In the genomic region with DNA sequence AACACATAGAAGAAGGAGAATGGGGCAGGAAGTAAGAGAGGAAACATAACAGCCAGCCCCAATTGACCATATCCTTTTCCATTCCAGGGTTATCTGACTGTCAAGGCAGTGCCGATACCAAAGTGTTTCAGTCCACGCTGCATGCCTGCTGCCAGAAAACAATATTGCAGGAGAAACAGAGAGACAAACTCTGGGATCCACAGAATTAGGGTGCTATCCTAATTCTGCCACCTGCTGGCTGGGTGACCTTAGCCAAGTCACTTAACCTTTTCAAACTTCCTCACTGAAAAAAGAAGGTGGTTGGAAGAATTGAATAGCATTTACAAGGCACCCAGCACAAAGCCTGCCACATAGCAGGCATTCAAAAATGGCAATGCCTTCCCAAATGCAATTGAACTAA, we compare ENCODE assay signal across 14 cellular contexts. TPM values are rescaled to one million over a fixed set of nuclear protein-coding genes. Genes with fewer than 3 reads are reported as not detected.
DNase-seq lines count a peak whose midpoint lies in the region; ATAC-seq, FAIRE-seq and TF ChIP-seq lines count a peak whose summit lies in the region.
"Had no signal": no experiment of that assay in that cellular context is flagged by ENCODE, and none has a peak within 500 bp of the region (broad histone marks: within the 10 kb centered on the region; RNA-seq: fewer than 3 reads in every experiment).

No MANE protein-coding gene starts in this region.

- 91% methylated on average over 2 of the region's 2 CpGs for WGBS in A549 (ENCODE audit: missing lambda C conversion rate)

- TF ChIP-seq POLR2A in A549 (IDR thresholded peaks at IDR 0.05; ENCODE audit: low read length) = no peak

- H3K9me3 Mint-ChIP-seq in effector memory CD8-positive, alpha-beta T cell = no peaks in the 10 kb centered on the region
- no peaks in the 10 kb centered on the region for H3K9me3 Mint-ChIP-seq in WTC11

- TF ChIP-seq RAD21 in A549 (conservative IDR thresholded peaks at IDR 0.05 in 1 of 2, IDR thresholded peaks at IDR 0.05 in 1 of 2) = peak in 1 of 2 experiments; percentile 22; a peak in 1 of 5 replicates

- no peak for TF ChIP-seq EP300 in A549 (IDR thresholded peaks at IDR 0.05)

- POLR2A ChIA-PET in A549 (lab: Yijun Ruan, JAX) (no interaction called here), WTC11 (lab: Charles Lee) (no interaction called here)

- peak overlapping the region in 1 of 2 donors; percentile 45 for H3K27ac Mint-ChIP-seq in effector memory CD8-positive, alpha-beta T cell
- no peak overlapping the region for H3K27ac Mint-ChIP-seq in WTC11

- DNase-seq in A549 (ENCODE audit: low read depth in 1 of 2, low spot score in 1 of 2) = peak in 1 of 2 experiments; percentile 10
- DNase-seq in T follicular helper cell (ENCODE audit: low read depth) = peak; percentile 38
- DNase-seq in central memory CD4-positive, alpha-beta T cell = peak; percentile 33
- DNase-seq in NCI-H1417 (lab: John Stamatoyannopoulos, UW) = no peak
- no peak for DNase-seq in effector memory CD8-positive, alpha-beta T cell
- no peak for DNase-seq in NCI-H1417 treated with DMSO at 0.1 percent for 48 hours (lab: John Stamatoyannopoulos, UW)
- no peak for DNase-seq in WTC11 (ENCODE audit: low spot score)
- DNase-seq: brain microvascular endothelial cell, HCEC 1CT, NCI-H446, trophoblast cell had no signal

- peaks cover 37 to 43% of the 10 kb centered on the region in 2 donors for H3K4me1 Mint-ChIP-seq in effector memory CD8-positive, alpha-beta T cell (ENCODE audit: low read depth in 2 of 2)
- no peaks in the 10 kb centered on the region for H3K4me1 Mint-ChIP-seq in WTC11

- ATAC-seq in A549 (no peak; a peak in 1 of 6 replicates), WTC11 (no peak)
- ATAC-seq in effector memory CD8-positive, alpha-beta T cell (replicated peaks) = no peak

- no peak for FAIRE-seq in A549 (lab: Jason Lieb, UNC)
- FAIRE-seq: endothelial cell of umbilical vein, GM19239 had no signal

- peaks cover under 1% of the 10 kb centered on the region; the same call in 1 of the 3 replicates for H3K4me1 ChIP-seq in A549

- CTCF ChIA-PET in A549 (lab: Yijun Ruan, JAX) (interaction anchor here (0.7 to 6.8 kb wide), 2 partner anchors 9 to 10 kb away, joined by 3 to 57 read pairs; no protein-coding TSS in a partner anchor), WTC11 (lab: Charles Lee) (no interaction called here)

- no peak overlapping the region for H3K27ac ChIP-seq in A549
- H3K27ac ChIP-seq: brain microvascular endothelial cell had no signal

- TF ChIP-seq CTCF in A549 (IDR thresholded peaks at IDR 0.05) = 0 out of 3 replicates have a peak, but pooled peaks have one; percentile 13
- peak; percentile 53; the same call in 2 of the 3 replicates for TF ChIP-seq CTCF in GM12872 (IDR thresholded peaks at IDR 0.05; ENCODE audit: insufficient read depth, low read depth, low read length)
- no peak for TF ChIP-seq CTCF in WTC11 (IDR thresholded peaks at IDR 0.05)

- no peak overlapping the region for H3K4me3 Mint-ChIP-seq in effector memory CD8-positive, alpha-beta T cell
- no peak overlapping the region for H3K4me3 Mint-ChIP-seq in WTC11

- H3K27me3 Mint-ChIP-seq in effector memory CD8-positive, alpha-beta T cell = no peaks in the 10 kb centered on the region
- H3K27me3 Mint-ChIP-seq in WTC11 (ENCODE audit: low read depth) = no peaks in the 10 kb centered on the region

- no peaks in the 10 kb centered on the region for H3K9me3 ChIP-seq in A549

- H3K4me2 ChIP-seq in A549 = no peak overlapping the region

- H3K36me3 Mint-ChIP-seq in effector memory CD8-positive, alpha-beta T cell (ENCODE audit: insufficient read depth) = peaks cover 33% of the 10 kb centered on the region
- peaks cover 4% of the 10 kb centered on the region for H3K36me3 Mint-ChIP-seq in WTC11

- H3K4me3 ChIP-seq in A549 = no peak overlapping the region

TF ChIP-seq in A549, 52 proteins besides CTCF, POLR2A, EP300 and RAD21:
- TF ChIP-seq HOXB5 (CRISPR knock-in tag; IDR thresholded peaks at IDR 0.05) (no peak), CBX2 (IDR thresholded peaks at IDR 0.05; ENCODE audit: borderline replicate concordance, low read depth) (no peak), BHLHE40 (IDR thresholded peaks at IDR 0.05; ENCODE audit: low read depth, low read length) (no peak), E2F6 (IDR thresholded peaks at IDR 0.05; ENCODE audit: borderline replicate concordance, low read depth) (no peak), POLR2AphosphoS2 (conservative IDR thresholded peaks at IDR 0.05; ENCODE audit: low read length) (no peak), CEBPB (IDR thresholded peaks at IDR 0.05) (no peak), ESRRA (IDR thresholded peaks at IDR 0.05; ENCODE audit: borderline replicate concordance, low read length) (no peak), HOXA7 (CRISPR knock-in tag; IDR thresholded peaks at IDR 0.05) (no peak)

TF ChIP-seq in WTC11, 78 proteins besides CTCF, POLR2A, EP300 and RAD21 (continues in another document):
- no peak for TF ChIP-seq ATF3 (CRISPR knock-in tag; conservative IDR thresholded peaks at IDR 0.05)
- no peak for TF ChIP-seq MYBL2 (CRISPR knock-in tag; IDR thresholded peaks at IDR 0.05)
- TF ChIP-seq FOXJ3 (CRISPR knock-in tag; IDR thresholded peaks at IDR 0.05; ENCODE audit: borderline replicate concordance) = no peak
- no peak for TF ChIP-seq NR1H2 (CRISPR knock-in tag; IDR thresholded peaks at IDR 0.05)
- no peak for TF ChIP-seq ZNF532 (CRISPR knock-in tag; IDR thresholded peaks at IDR 0.05; ENCODE audit: borderline replicate concordance)
- TF ChIP-seq TEAD1 (CRISPR knock-in tag; IDR thresholded peaks at IDR 0.05) = no peak
- TF ChIP-seq, protein P1, sequence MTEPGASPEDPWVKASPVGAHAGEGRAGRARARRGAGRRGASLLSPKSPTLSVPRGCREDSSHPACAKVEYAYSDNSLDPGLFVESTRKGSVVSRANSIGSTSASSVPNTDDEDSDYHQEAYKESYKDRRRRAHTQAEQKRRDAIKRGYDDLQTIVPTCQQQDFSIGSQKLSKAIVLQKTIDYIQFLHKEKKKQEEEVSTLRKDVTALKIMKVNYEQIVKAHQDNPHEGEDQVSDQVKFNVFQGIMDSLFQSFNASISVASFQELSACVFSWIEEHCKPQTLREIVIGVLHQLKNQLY (CRISPR knock-in tag; IDR thresholded peaks at IDR 0.05) = no peak
- TF ChIP-seq TCF7 (CRISPR knock-in tag; IDR thresholded peaks at IDR 0.05; ENCODE audit: low read depth) = no peak
- no peak for TF ChIP-seq MXD4 (CRISPR knock-in tag; IDR thresholded peaks at IDR 0.05; ENCODE audit: borderline replicate concordance)
- TF ChIP-seq SMAD4 (CRISPR knock-in tag; IDR thresholded peaks at IDR 0.05) = no peak
- TF ChIP-seq GRHL2 (CRISPR knock-in tag; IDR thresholded peaks at IDR 0.05; ENCODE audit: insufficient replicate concordance, severe bottlenecking) = no peak

RNA-seq across cellular contexts. Expression of gene GLB1, which starts 32.0 kb away (rescaled TPM):
- polyA plus RNA-seq in A549 (2011; rRNA removed) (90.4 and 101 TPM in 2 replicates), A549 (2017; fragmentation: RNase III; extraction: RNeasy Plus Mini Kit Qiagen cat#74134 plus additional on column Dnase treatment) (44.3 to 53.3 TPM (median 51.7 TPM) in 3 replicates)
- polyA plus RNA-seq in A549 (2012; cell fraction: cytosol; rRNA removed) = 33.7 and 43.9 TPM in 2 replicates
- polyA plus RNA-seq in A549 (2012; cell fraction: nucleus; rRNA removed) = 64.9 and 83.8 TPM in 2 replicates
- 71.1 and 74.4 TPM in 2 replicates for polyA minus RNA-seq in A549 (2011; rRNA and poly(A)+ RNA removed)
- 48.2 to 60.2 TPM (median 58.2 TPM) in 3 replicates for total RNA-seq in WTC11 (2021)

RNA-seq across cellular contexts. Expression of gene TMPPE, which starts 32.0 kb away (rescaled TPM):
- polyA plus RNA-seq in A549 (2011; rRNA removed) (2.4 and 2.5 TPM in 2 replicates), A549 (2017; fragmentation: RNase III; extraction: RNeasy Plus Mini Kit Qiagen cat#74134 plus additional on column Dnase treatment) (1.0 to 1.3 TPM (median 1.1 TPM) in 3 replicates)
- polyA plus RNA-seq in A549 (2012; cell fraction: cytosol; rRNA removed) = 1.4 and 1.6 TPM in 2 replicates
- polyA plus RNA-seq in A549 (2012; cell fraction: nucleus; rRNA removed) = 2.2 and 2.9 TPM in 2 replicates
- 9.3 and 11.3 TPM in 2 replicates for polyA minus RNA-seq in A549 (2011; rRNA and poly(A)+ RNA removed)
- total RNA-seq in WTC11 (2021) = 6.7 to 7.4 TPM (median 6.8 TPM) in 3 replicates

RNA-seq across cellular contexts. Expression of gene CRTAP, which starts 48.9 kb away (rescaled TPM):
- polyA plus RNA-seq in A549 (2011; rRNA removed) = 355 and 384 TPM in 2 replicates
- polyA plus RNA-seq in A549 (2012; cell fraction: cytosol; rRNA removed) = 141 and 207 TPM in 2 replicates
- 73.1 and 74.0 TPM in 2 replicates for polyA plus RNA-seq in A549 (2012; cell fraction: nucleus; rRNA removed)
- 173 to 185 TPM (median 181 TPM) in 3 replicates for polyA plus RNA-seq in A549 (2017; fragmentation: RNase III; extraction: RNeasy Plus Mini Kit Qiagen cat#74134 plus additional on column Dnase treatment)
- polyA minus RNA-seq in A549 (2011; rRNA and poly(A)+ RNA removed) = 135 and 148 TPM in 2 replicates
- total RNA-seq in WTC11 (2021) = 156 to 197 TPM (median 196 TPM) in 3 replicates

Comparison
In these comparisons a context has a peak if more than half of its experiments do, and no peak if none do; other contexts are left out.
1. DNase-seq: peak in T follicular helper cell (single experiment) and central memory CD4-positive, alpha-beta T cell (single experiment); none in NCI-H1417 (0 of 3), effector memory CD8-positive, alpha-beta T cell (0 of 3), NCI-H1417 treated with DMSO at 0.1 percent for 48 hours (single experiment) and WTC11 (single experiment).
2. Of the 8 proteins assayed by ChIP-seq in both WTC11 and A549: peak only in WTC11: none; only in A549: CTCF; in both: none; in neither: 7.